In genomic region chr5:55070969-55071368, GRCh38 we compare ENCODE assay signal across 18 cellular contexts. TPM values are rescaled to one million over a fixed set of nuclear protein-coding genes. Genes with fewer than 3 reads are reported as not detected.
A peak's percentile ranks its signal among the peaks of the same experiment; 100 is the strongest.
DNase-seq lines count a peak whose midpoint lies in the region; ATAC-seq and TF ChIP-seq lines count a peak whose summit lies in the region.
"Had no signal": no experiment of that assay in that cellular context is flagged by ENCODE, and none has a peak within 500 bp of the region (broad histone marks: within the 10 kb centered on the region; RNA-seq: fewer than 3 reads in every experiment).

No MANE protein-coding gene starts in this region.

- no peak overlapping the region for H3K4me3 ChIP-seq in CD4-positive, CD25-positive, alpha-beta regulatory T cell (ENCODE audit: low read depth, low read length)
- no peak overlapping the region for H3K4me3 ChIP-seq in Loucy (ENCODE audit: low read length, poor library complexity, severe bottlenecking)
- H3K4me3 ChIP-seq in naive thymus-derived CD4-positive, alpha-beta T cell (ENCODE audit: low read length), result no peak overlapping the region
- H3K4me3 ChIP-seq: BLaER1 treated with 17β-estradiol and CSF1 and Interleukin-3, amounts not matched to agents 10 nM and 100 nM had no signal

- H3K9ac ChIP-seq in Loucy (ENCODE audit: low read depth, low read length, poor library complexity, severe bottlenecking), result peak overlapping the region; percentile 69
- H3K9ac ChIP-seq: BLaER1 treated with 17β-estradiol and CSF1 and Interleukin-3, amounts not matched to agents 10 nM and 100 nM had no signal

- H3K9me2 ChIP-seq in Loucy (replicated peaks; ENCODE audit: low read depth, low read length), result no peaks in the 10 kb centered on the region

- H2AFZ ChIP-seq in Loucy (ENCODE audit: low read length), result no peak overlapping the region

- H3K27ac Mint-ChIP-seq in activated CD4-positive, alpha-beta memory T cell treated with anti-CD3 and anti-CD28 coated beads, Interleukin-2, amount 10 ng/mL, durations not matched to agents 7 days and 5 days, result peak overlapping the region; percentile 41
- no peak overlapping the region for H3K27ac Mint-ChIP-seq in activated CD4-positive, alpha-beta memory T cell treated with anti-CD3 and anti-CD28 coated beads for 36 hours
- H3K27ac Mint-ChIP-seq in CD4-positive, CD25-positive, alpha-beta regulatory T cell, result peak overlapping the region; percentile 2 to 57 (median 12)
- peak overlapping the region in 7 of 9 donors; percentile 9 to 80 (median 67) for H3K27ac Mint-ChIP-seq in naive thymus-derived CD4-positive, alpha-beta T cell

- H3K4me1 Mint-ChIP-seq in activated CD4-positive, alpha-beta memory T cell treated with anti-CD3 and anti-CD28 coated beads, Interleukin-2, amount 10 ng/mL, durations not matched to agents 7 days and 5 days, result peaks cover 63% of the 10 kb centered on the region
- peaks cover 44% of the 10 kb centered on the region for H3K4me1 Mint-ChIP-seq in activated CD4-positive, alpha-beta memory T cell treated with anti-CD3 and anti-CD28 coated beads for 36 hours (ENCODE audit: low read depth)
- H3K4me1 Mint-ChIP-seq in CD4-positive, CD25-positive, alpha-beta regulatory T cell, result peaks cover 13 to 54% (median 25%) of the 10 kb centered on the region in 4 donors
- H3K4me1 Mint-ChIP-seq in naive thymus-derived CD4-positive, alpha-beta T cell, result peaks cover 25 to 69% (median 57%) of the 10 kb centered on the region in 7 donors

- no peak for ATAC-seq in CD4-positive, CD25-positive, alpha-beta regulatory T cell (ENCODE audit: low read depth in 2 of 2)
- ATAC-seq in naive thymus-derived CD4-positive, alpha-beta T cell, result no peak
- ATAC-seq in HG03442 (IDR thresholded peaks at IDR 0.05; ENCODE audit: unreplicated experiment), result no peak
- ATAC-seq: Panc1 had no signal

- POLR2A ChIA-PET in activated CD4-positive, alpha-beta memory T cell treated with anti-CD3 and anti-CD28 coated beads, Interleukin-2, amount 10 ng/mL, durations not matched to agents 7 days and 5 days (lab: Charles Lee), result interaction anchor here (1.1 to 5.3 kb wide), 5 partner anchors 9 to 76 kb away, joined by 3 to 64 read pairs (median 9); partner anchors contain the start of gene GZMA
- POLR2A ChIA-PET in activated CD4-positive, alpha-beta memory T cell treated with anti-CD3 and anti-CD28 coated beads for 36 hours (lab: Charles Lee), result interaction anchor here (1.5 to 2.5 kb wide), 2 partner anchors 34 to 168 kb away, joined by 4 to 5 read pairs; no protein-coding TSS in a partner anchor
- POLR2A ChIA-PET in naive thymus-derived CD4-positive, alpha-beta T cell (lab: Charles Lee), result interaction anchor here (0.6 to 2.8 kb wide), 5 partner anchors 26 to 440 kb away, joined by 3 to 11 read pairs (median 5); no protein-coding TSS in a partner anchor

- peaks cover 42% of the 10 kb centered on the region for H3K36me3 Mint-ChIP-seq in activated CD4-positive, alpha-beta memory T cell treated with anti-CD3 and anti-CD28 coated beads, Interleukin-2, amount 10 ng/mL, durations not matched to agents 7 days and 5 days (ENCODE audit: low read depth)
- no peaks in the 10 kb centered on the region for H3K36me3 Mint-ChIP-seq in activated CD4-positive, alpha-beta memory T cell treated with anti-CD3 and anti-CD28 coated beads for 36 hours
- H3K36me3 Mint-ChIP-seq in CD4-positive, CD25-positive, alpha-beta regulatory T cell, result no peaks in the 10 kb centered on the region
- H3K36me3 Mint-ChIP-seq in naive thymus-derived CD4-positive, alpha-beta T cell, result peaks cover 0 to 46% (median 0%) of the 10 kb centered on the region in 5 donors

- no peaks in the 10 kb centered on the region for H3K9me3 ChIP-seq in CD4-positive, CD25-positive, alpha-beta regulatory T cell (ENCODE audit: control insufficient read depth in 2 of 2, low read length in 2 of 2)
- H3K9me3 ChIP-seq in Loucy (ENCODE audit: insufficient read depth, low read depth, low read length), result no peaks in the 10 kb centered on the region
- H3K9me3 ChIP-seq in naive thymus-derived CD4-positive, alpha-beta T cell (ENCODE audit: control insufficient read depth in 2 of 3, low read length in 3 of 3), result no peaks in the 10 kb centered on the region

- no peak overlapping the region for H3K4me3 Mint-ChIP-seq in activated CD4-positive, alpha-beta memory T cell treated with anti-CD3 and anti-CD28 coated beads, Interleukin-2, amount 10 ng/mL, durations not matched to agents 7 days and 5 days
- no peak overlapping the region for H3K4me3 Mint-ChIP-seq in activated CD4-positive, alpha-beta memory T cell treated with anti-CD3 and anti-CD28 coated beads for 36 hours
- H3K4me3 Mint-ChIP-seq in CD4-positive, CD25-positive, alpha-beta regulatory T cell, result peak overlapping the region in 1 of 4 donors; percentile 32
- H3K4me3 Mint-ChIP-seq in naive thymus-derived CD4-positive, alpha-beta T cell, result peak overlapping the region in 2 of 10 donors; percentile 23 to 36

- no peaks in the 10 kb centered on the region for H3K27me3 ChIP-seq in CD4-positive, CD25-positive, alpha-beta regulatory T cell (ENCODE audit: control insufficient read depth, insufficient read depth, low read length)
- no peaks in the 10 kb centered on the region for H3K27me3 ChIP-seq in Loucy (ENCODE audit: insufficient read depth, low read length, poor library complexity, severe bottlenecking)
- H3K27me3 ChIP-seq in naive thymus-derived CD4-positive, alpha-beta T cell (ENCODE audit: control insufficient read depth in 2 of 2, insufficient read depth in 2 of 2, low read length in 2 of 2), result no peaks in the 10 kb centered on the region
- H3K27me3 ChIP-seq: BLaER1 treated with 17β-estradiol and CSF1 and Interleukin-3, amounts not matched to agents 10 nM and 100 nM had no signal

- H3K4me1 ChIP-seq in CD4-positive, CD25-positive, alpha-beta regulatory T cell (ENCODE audit: control insufficient read depth, insufficient read depth, low read length, poor library complexity, severe bottlenecking), result peaks cover 18% of the 10 kb centered on the region
- peaks cover 58% of the 10 kb centered on the region for H3K4me1 ChIP-seq in Loucy (ENCODE audit: insufficient read depth, low read length, poor library complexity, severe bottlenecking)
- peaks cover 27 to 35% of the 10 kb centered on the region in 2 donors for H3K4me1 ChIP-seq in naive thymus-derived CD4-positive, alpha-beta T cell (ENCODE audit: control insufficient read depth in 2 of 2, insufficient read depth in 2 of 2, low read length in 2 of 2)

- peaks cover 6% of the 10 kb centered on the region; the same call in 1 of the 2 replicates for H3F3A ChIP-seq in Loucy (ENCODE audit: low read depth)

- no peaks in the 10 kb centered on the region for H3K27me3 Mint-ChIP-seq in activated CD4-positive, alpha-beta memory T cell treated with anti-CD3 and anti-CD28 coated beads, Interleukin-2, amount 10 ng/mL, durations not matched to agents 7 days and 5 days
- H3K27me3 Mint-ChIP-seq in activated CD4-positive, alpha-beta memory T cell treated with anti-CD3 and anti-CD28 coated beads for 36 hours, result no peaks in the 10 kb centered on the region
- H3K27me3 Mint-ChIP-seq in CD4-positive, CD25-positive, alpha-beta regulatory T cell, result no peaks in the 10 kb centered on the region
- no peaks in the 10 kb centered on the region for H3K27me3 Mint-ChIP-seq in naive thymus-derived CD4-positive, alpha-beta T cell

- H3K27ac ChIP-seq in CD4-positive, CD25-positive, alpha-beta regulatory T cell (ENCODE audit: insufficient read depth, low read length, poor library complexity, severe bottlenecking), result no peak overlapping the region
- H3K27ac ChIP-seq in naive thymus-derived CD4-positive, alpha-beta T cell (ENCODE audit: low read depth, low read length), result no peak overlapping the region
- H3K27ac ChIP-seq: BLaER1 treated with 17β-estradiol and CSF1 and Interleukin-3, amounts not matched to agents 10 nM and 100 nM had no signal

- no peaks in the 10 kb centered on the region for H3K79me2 ChIP-seq in Loucy (ENCODE audit: insufficient read depth, low read length)

- no peak for DNase-seq in activated CD4-positive, alpha-beta memory T cell treated with anti-CD3 and anti-CD28 coated beads, Interleukin-2, amount 10 ng/mL, durations not matched to agents 7 days and 5 days
- no peak for DNase-seq in activated CD4-positive, alpha-beta memory T cell treated with anti-CD3 and anti-CD28 coated beads for 36 hours
- no peak for DNase-seq in CD4-positive, CD25-positive, alpha-beta regulatory T cell
- DNase-seq in naive thymus-derived CD4-positive, alpha-beta T cell, result no peak
- no peak for DNase-seq in GF-D8 (lab: John Stamatoyannopoulos, UW)
- no peak for DNase-seq in ecto neural progenitor cell (ENCODE audit: low spot score)
- DNase-seq: DMS79 treated with DMSO at 0.1 percent for 48 hours, KG1, MV-4-11, NCI-H1694 treated with DMSO at 0.1 percent for 48 hours had no signal

- H4K20me1 ChIP-seq in Loucy (ENCODE audit: insufficient read depth, low read length, poor library complexity, severe bottlenecking), result no peaks in the 10 kb centered on the region
- H4K20me1 ChIP-seq: BLaER1 treated with 17β-estradiol and CSF1 and Interleukin-3, amounts not matched to agents 10 nM and 100 nM had no signal

- no peak for TF ChIP-seq CTCF in Loucy (conservative IDR thresholded peaks at IDR 0.05; ENCODE audit: low read length)

- no peak overlapping the region for H3K4me2 ChIP-seq in Loucy (ENCODE audit: low read depth, low read length, poor library complexity, severe bottlenecking)
- H3K4me2 ChIP-seq: BLaER1 treated with 17β-estradiol and CSF1 and Interleukin-3, amounts not matched to agents 10 nM and 100 nM had no signal

- H3K36me3 ChIP-seq in CD4-positive, CD25-positive, alpha-beta regulatory T cell (ENCODE audit: control insufficient read depth, insufficient read depth, low read length), result no peaks in the 10 kb centered on the region
- no peaks in the 10 kb centered on the region for H3K36me3 ChIP-seq in Loucy (ENCODE audit: insufficient read depth, low read length)
- H3K36me3 ChIP-seq in naive thymus-derived CD4-positive, alpha-beta T cell (ENCODE audit: control insufficient read depth in 2 of 3, insufficient read depth in 3 of 3, low read length in 3 of 3), result no peaks in the 10 kb centered on the region
- H3K36me3 ChIP-seq: BLaER1 treated with 17β-estradiol and CSF1 and Interleukin-3, amounts not matched to agents 10 nM and 100 nM had no signal

- intact Hi-C loops in activated CD4-positive, alpha-beta memory T cell treated with anti-CD3 and anti-CD28 coated beads for 36 hours (cut with micrococcal nuclease), result loop anchor here (5.0 kb wide), 1 partner anchor 71 kb away; no protein-coding TSS in a partner anchor
- intact Hi-C loops in naive thymus-derived CD4-positive, alpha-beta T cell (cut with micrococcal nuclease), result no loop called here

- H3K9me3 Mint-ChIP-seq in activated CD4-positive, alpha-beta memory T cell treated with anti-CD3 and anti-CD28 coated beads, Interleukin-2, amount 10 ng/mL, durations not matched to agents 7 days and 5 days, result peaks cover 18% of the 10 kb centered on the region
- H3K9me3 Mint-ChIP-seq in activated CD4-positive, alpha-beta memory T cell treated with anti-CD3 and anti-CD28 coated beads for 36 hours, result no peaks in the 10 kb centered on the region
- peaks cover 0 to 3% (median 0%) of the 10 kb centered on the region in 7 donors for H3K9me3 Mint-ChIP-seq in CD4-positive, CD25-positive, alpha-beta regulatory T cell
- peaks cover 0 to 26% (median 0%) of the 10 kb centered on the region in 11 donors for H3K9me3 Mint-ChIP-seq in naive thymus-derived CD4-positive, alpha-beta T cell

- CTCF ChIA-PET in activated CD4-positive, alpha-beta memory T cell treated with anti-CD3 and anti-CD28 coated beads, Interleukin-2, amount 10 ng/mL, durations not matched to agents 7 days and 5 days (lab: Charles Lee), result interaction anchor here (1.6 to 2.3 kb wide), 2 partner anchors 9 to 21 kb away, joined by 3 to 11 read pairs; no protein-coding TSS in a partner anchor
- CTCF ChIA-PET in activated CD4-positive, alpha-beta memory T cell treated with anti-CD3 and anti-CD28 coated beads for 36 hours (lab: Charles Lee), result interaction anchor here (1.5 to 1.8 kb wide), 2 partner anchors 76 to 165 kb away, joined by 4 to 6 read pairs; no protein-coding TSS in a partner anchor
- CTCF ChIA-PET in naive thymus-derived CD4-positive, alpha-beta T cell (lab: Charles Lee), result interaction anchor here (1.3 kb wide), 1 partner anchor 21 kb away, joined by 3 read pairs; no protein-coding TSS in a partner anchor

RNA-seq across cellular contexts. Expression of gene GZMA, which starts 31.5 kb away (rescaled TPM):
- 1,000 to 10,000 TPM; 1,058 to 1,099 TPM for total RNA-seq in activated CD4-positive, alpha-beta memory T cell treated with anti-CD3 and anti-CD28 coated beads, Interleukin-2, amount 10 ng/mL, durations not matched to agents 7 days and 5 days
- 10 to 100 TPM; 13.7 to 16.9 TPM for total RNA-seq in activated CD4-positive, alpha-beta memory T cell treated with anti-CD3 and anti-CD28 coated beads for 36 hours
- 22.6 TPM for total RNA-seq in CD4-positive, CD25-positive, alpha-beta regulatory T cell
- polyA plus RNA-seq in CD4-positive, CD25-positive, alpha-beta regulatory T cell, result 100 to 1,000 TPM in 1 of 4 donors, 10 to 100 TPM in 3; 25.4 to 107 (median 54.6) TPM
- 1,000 to 10,000 TPM in 1 of 5 experiments, 10 to 100 TPM in 2, 1 to 10 TPM in 2; 2.0 to 1,076 (median 10.9) TPM for total RNA-seq in naive thymus-derived CD4-positive, alpha-beta T cell
- polyA plus RNA-seq in naive thymus-derived CD4-positive, alpha-beta T cell, result 10 to 100 TPM in 1 of 2 donors, 1 to 10 TPM in 1; 4.5 to 13.8 TPM
- total RNA-seq: G401, H4, HT-29, NCI-H460 had no signal

RNA-seq across cellular contexts. Expression of gene GZMK, which starts 46.9 kb away (rescaled TPM):
- 10 to 100 TPM; 14.5 to 14.7 TPM for total RNA-seq in activated CD4-positive, alpha-beta memory T cell treated with anti-CD3 and anti-CD28 coated beads, Interleukin-2, amount 10 ng/mL, durations not matched to agents 7 days and 5 days
- 1 to 10 TPM; 1.8 TPM for total RNA-seq in activated CD4-positive, alpha-beta memory T cell treated with anti-CD3 and anti-CD28 coated beads for 36 hours
- total RNA-seq in CD4-positive, CD25-positive, alpha-beta regulatory T cell, result 19.8 TPM
- polyA plus RNA-seq in CD4-positive, CD25-positive, alpha-beta regulatory T cell, result 10 to 100 TPM; 10.8 to 30.5 (median 22.0) TPM
- total RNA-seq in naive thymus-derived CD4-positive, alpha-beta T cell, result 10 to 100 TPM in 1 of 5 experiments, 1 to 10 TPM in 4; 1.3 to 18.1 (median 2.4) TPM
- 1 to 10 TPM; 1.9 to 4.0 TPM for polyA plus RNA-seq in naive thymus-derived CD4-positive, alpha-beta T cell
- total RNA-seq: G401, H4, HT-29, NCI-H460 had no signal
